1 cellular context compared by ENCODE assay signal in genomic region chr6:143507358-143508145, GRCh38.
TF ChIP-seq lines count a peak whose summit lies in the region.

No MANE protein-coding gene starts in this region.

TF ChIP-seq in GM12878, 131 proteins besides CTCF, POLR2A, EP300 and RAD21 (continued from another document):
- TF ChIP-seq SPI1 (IDR thresholded peaks at IDR 0.05; ENCODE audit: borderline replicate concordance, insufficient read depth, low read depth, low read length) (peak; percentile 84), BCLAF1 (IDR thresholded peaks at IDR 0.05) (no peak), CEBPB (IDR thresholded peaks at IDR 0.05; ENCODE audit: borderline replicate concordance in 1 of 2, low read depth in 2 of 2, low read length in 2 of 2) (no peak), RCOR1 (conservative IDR thresholded peaks at IDR 0.05; ENCODE audit: low read depth, low read length) (no peak), ATF3 (IDR thresholded peaks at IDR 0.05; ENCODE audit: borderline replicate concordance, extremely low read depth, low read depth, low read length) (no peak), RUNX3 (IDR thresholded peaks at IDR 0.05; ENCODE audit: low read length) (no peak), ZSCAN29 (IDR thresholded peaks at IDR 0.05) (no peak), CBX5 (IDR thresholded peaks at IDR 0.05; ENCODE audit: low read depth) (no peak), IKZF2 (IDR thresholded peaks at IDR 0.05) (0 out of 4 replicates have a peak, but pooled peaks of 1 of the 2 experiments have one; percentile 26), NRF1 (conservative IDR thresholded peaks at IDR 0.05; ENCODE audit: low read depth, low read length) (no peak), DPF2 (IDR thresholded peaks at IDR 0.05) (no peak), BHLHE40 (IDR thresholded peaks at IDR 0.05; ENCODE audit: borderline replicate concordance in 1 of 2, low read depth in 2 of 2, low read length in 1 of 2) (peak; percentile 76 to 82)
